In genomic region chr11:96254087-96254486, GRCh38 we compare ENCODE assay signal across 8 cellular contexts.
DNase-seq lines count a peak whose midpoint lies in the region; ATAC-seq and TF ChIP-seq lines count a peak whose summit lies in the region.

No MANE protein-coding gene starts in this region.

- peak; percentile 41 for ATAC-seq in GM19463 (IDR thresholded peaks at IDR 0.05; ENCODE audit: unreplicated experiment)
- ATAC-seq in HG03558 (IDR thresholded peaks at IDR 0.05; ENCODE audit: extremely low read depth, unreplicated experiment) = peak; percentile 32
- ATAC-seq in natural killer cell = peak; percentile 24 to 49 (median 34)
- no peak for ATAC-seq in HG03439 (IDR thresholded peaks at IDR 0.05; ENCODE audit: unreplicated experiment)
- no peak for ATAC-seq in HG02840 (IDR thresholded peaks at IDR 0.05; ENCODE audit: low FRiP score, unreplicated experiment)

- in situ Hi-C loops in astrocyte of the spinal cord (cut with HindIII; ENCODE audit: low sequenced_read_pairs) = no loop called here

- DNase-seq in CD4-positive, alpha-beta memory T cell = peak; percentile 28 to 50 (median 47)
- DNase-seq in astrocyte of the spinal cord (ENCODE audit: low read depth, low spot score) (peak; percentile 77), natural killer cell (no peak), NCI-H1048 (lab: John Stamatoyannopoulos, UW) (no peak)

- TF ChIP-seq CTCF in astrocyte of the spinal cord (IDR thresholded peaks at IDR 0.05; ENCODE audit: low read depth, low read length) = no peak
- no peak for TF ChIP-seq CTCF in natural killer cell (IDR thresholded peaks at IDR 0.05)

- H3K36me3 ChIP-seq in CD4-positive, alpha-beta memory T cell (ENCODE audit: insufficient read depth, low read length) = no peaks in the 10 kb centered on the region

- CTCF ChIA-PET in CD4-positive, alpha-beta memory T cell (lab: Charles Lee; ENCODE audit: partially characterized antibody) = interaction anchor here (0.7 to 5.1 kb wide), 6 partner anchors 10 to 199 kb away, joined by 3 to 81 read pairs (median 6); partner anchors contain the start of gene MAML2

- H3K27me3 Mint-ChIP-seq in CD4-positive, alpha-beta memory T cell = no peaks in the 10 kb centered on the region
- no peaks in the 10 kb centered on the region for H3K27me3 Mint-ChIP-seq in natural killer cell (ENCODE audit: low read depth in 2 of 2)

- H3K4me3 Mint-ChIP-seq in CD4-positive, alpha-beta memory T cell = peak overlapping the region; percentile 69 to 92 (median 84)
- H3K4me3 Mint-ChIP-seq in natural killer cell = peak overlapping the region; percentile 91

- H3K36me3 Mint-ChIP-seq in CD4-positive, alpha-beta memory T cell = peaks cover 8% of the 10 kb centered on the region in 2 donors
- H3K36me3 Mint-ChIP-seq in natural killer cell = no peaks in the 10 kb centered on the region

- POLR2A ChIA-PET in CD4-positive, alpha-beta memory T cell (lab: Charles Lee; ENCODE audit: partially characterized antibody) = interaction anchor here (0.8 to 5.1 kb wide), 10 partner anchors 11 to 1165 kb away, joined by 3 to 76 read pairs (median 5); partner anchors contain the start of gene MAML2

- H3K9me3 ChIP-seq in CD4-positive, alpha-beta memory T cell (ENCODE audit: control insufficient read depth in 1 of 2, low read length in 2 of 2) = no peaks in the 10 kb centered on the region

- peak overlapping the region; percentile 8 for H3K27ac ChIP-seq in CD4-positive, alpha-beta memory T cell (ENCODE audit: low read depth, low read length)

- peak overlapping the region; percentile 73 to 97 (median 91) for H3K27ac Mint-ChIP-seq in CD4-positive, alpha-beta memory T cell
- H3K27ac Mint-ChIP-seq in natural killer cell = peak overlapping the region; percentile 93 to 98

- H3K4me1 ChIP-seq in CD4-positive, alpha-beta memory T cell (ENCODE audit: insufficient read depth, low read length) = peaks cover 75% of the 10 kb centered on the region

- H3K4me1 Mint-ChIP-seq in CD4-positive, alpha-beta memory T cell = peaks cover 68 to 94% (median 83%) of the 10 kb centered on the region in 4 donors
- peaks cover 70 to 76% of the 10 kb centered on the region in 2 donors for H3K4me1 Mint-ChIP-seq in natural killer cell

- intact Hi-C loops in CD4-positive, alpha-beta memory T cell (cut with micrococcal nuclease) = loop anchor here (1.0 kb wide), 2 partner anchors 11 to 13 kb away; no protein-coding TSS in a partner anchor
- intact Hi-C loops in natural killer cell (cut with micrococcal nuclease) = loop anchor here (2.0 to 10.0 kb wide), 3 partner anchors 37 to 301 kb away; no protein-coding TSS in a partner anchor

- no peaks in the 10 kb centered on the region for H3K27me3 ChIP-seq in CD4-positive, alpha-beta memory T cell (ENCODE audit: insufficient read depth, low read length)

- H3K4me3 ChIP-seq in CD4-positive, alpha-beta memory T cell (ENCODE audit: low read length in 2 of 2) = peak overlapping the region in 1 of 2 donors; percentile 36
- no peak overlapping the region for H3K4me3 ChIP-seq in astrocyte of the spinal cord (ENCODE audit: low read depth, low read length)

- H3K9me3 Mint-ChIP-seq in CD4-positive, alpha-beta memory T cell = peaks cover 0 to 2% (median 0%) of the 10 kb centered on the region in 8 donors
- no peaks in the 10 kb centered on the region for H3K9me3 Mint-ChIP-seq in natural killer cell

Comparison
In these comparisons a context has a peak if more than half of its experiments do, and no peak if none do; other contexts are left out.
1. DNase-seq: peak in CD4-positive, alpha-beta memory T cell (5 of 5) and astrocyte of the spinal cord (single experiment); none in natural killer cell (single experiment) and NCI-H1048 (single experiment).
2. ATAC-seq: peak in GM19463 (single experiment), HG03558 (single experiment) and natural killer cell (3 of 3); none in HG03439 (single experiment) and HG02840 (single experiment).